In the genomic region with DNA sequence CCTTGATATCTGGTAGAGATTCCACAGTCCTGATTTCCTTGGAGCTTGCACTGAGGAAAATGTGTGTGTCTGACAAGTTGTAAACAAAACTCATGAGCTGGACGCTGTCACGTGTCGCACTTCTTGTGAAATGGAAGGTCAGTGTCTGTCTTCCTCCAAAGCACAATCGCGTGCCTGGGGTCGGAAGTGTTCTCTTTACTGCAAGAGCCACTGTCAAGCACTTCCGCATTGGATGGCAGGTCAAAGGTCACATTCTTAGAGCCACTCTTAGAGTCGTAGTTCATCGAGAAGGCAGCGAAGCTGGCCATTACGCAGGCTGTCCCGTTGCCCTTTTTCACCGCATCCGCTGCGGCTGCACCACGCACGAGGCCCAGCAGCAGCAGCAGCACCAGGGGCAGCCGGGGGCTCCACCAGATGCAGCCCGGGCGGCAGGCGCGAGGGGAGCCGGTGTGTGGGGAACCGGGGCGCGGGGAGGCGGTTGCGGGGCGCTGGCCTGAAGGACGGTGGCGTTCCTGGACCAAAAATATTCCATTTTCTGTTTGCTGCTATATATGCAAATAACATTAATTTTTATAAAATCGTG, we compare ENCODE assay signal across 1 cellular context.
TF ChIP-seq lines count a peak whose summit lies in the region.

No MANE protein-coding gene starts in this region.

TF ChIP-seq in GM23338, 12 proteins besides CTCF, POLR2A, EP300 and RAD21:
- no peak for TF ChIP-seq CREB1 (CRISPR knock-in tag; IDR thresholded peaks at IDR 0.05; ENCODE audit: low read depth)
- TF ChIP-seq STAT1 (IDR thresholded peaks at IDR 0.05; ENCODE audit: unreplicated experiment) = no peak
- TF ChIP-seq EZH2 (IDR thresholded peaks at IDR 0.05; ENCODE audit: low read depth, unreplicated experiment) = no peak
- no peak for TF ChIP-seq ZNF114 (CRISPR knock-in tag; IDR thresholded peaks at IDR 0.05)
- TF ChIP-seq EZH2phosphoT487 (IDR thresholded peaks at IDR 0.05; ENCODE audit: unreplicated experiment) = no peak
- TF ChIP-seq JUNB (IDR thresholded peaks at IDR 0.05; ENCODE audit: unreplicated experiment) = no peak
- TF ChIP-seq ZNF331 (CRISPR knock-in tag; IDR thresholded peaks at IDR 0.05; ENCODE audit: low read depth) = no peak
- TF ChIP-seq, protein P1, sequence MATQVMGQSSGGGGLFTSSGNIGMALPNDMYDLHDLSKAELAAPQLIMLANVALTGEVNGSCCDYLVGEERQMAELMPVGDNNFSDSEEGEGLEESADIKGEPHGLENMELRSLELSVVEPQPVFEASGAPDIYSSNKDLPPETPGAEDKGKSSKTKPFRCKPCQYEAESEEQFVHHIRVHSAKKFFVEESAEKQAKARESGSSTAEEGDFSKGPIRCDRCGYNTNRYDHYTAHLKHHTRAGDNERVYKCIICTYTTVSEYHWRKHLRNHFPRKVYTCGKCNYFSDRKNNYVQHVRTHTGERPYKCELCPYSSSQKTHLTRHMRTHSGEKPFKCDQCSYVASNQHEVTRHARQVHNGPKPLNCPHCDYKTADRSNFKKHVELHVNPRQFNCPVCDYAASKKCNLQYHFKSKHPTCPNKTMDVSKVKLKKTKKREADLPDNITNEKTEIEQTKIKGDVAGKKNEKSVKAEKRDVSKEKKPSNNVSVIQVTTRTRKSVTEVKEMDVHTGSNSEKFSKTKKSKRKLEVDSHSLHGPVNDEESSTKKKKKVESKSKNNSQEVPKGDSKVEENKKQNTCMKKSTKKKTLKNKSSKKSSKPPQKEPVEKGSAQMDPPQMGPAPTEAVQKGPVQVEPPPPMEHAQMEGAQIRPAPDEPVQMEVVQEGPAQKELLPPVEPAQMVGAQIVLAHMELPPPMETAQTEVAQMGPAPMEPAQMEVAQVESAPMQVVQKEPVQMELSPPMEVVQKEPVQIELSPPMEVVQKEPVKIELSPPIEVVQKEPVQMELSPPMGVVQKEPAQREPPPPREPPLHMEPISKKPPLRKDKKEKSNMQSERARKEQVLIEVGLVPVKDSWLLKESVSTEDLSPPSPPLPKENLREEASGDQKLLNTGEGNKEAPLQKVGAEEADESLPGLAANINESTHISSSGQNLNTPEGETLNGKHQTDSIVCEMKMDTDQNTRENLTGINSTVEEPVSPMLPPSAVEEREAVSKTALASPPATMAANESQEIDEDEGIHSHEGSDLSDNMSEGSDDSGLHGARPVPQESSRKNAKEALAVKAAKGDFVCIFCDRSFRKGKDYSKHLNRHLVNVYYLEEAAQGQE (IDR thresholded peaks at IDR 0.05; ENCODE audit: unreplicated experiment) = no peak
- TF ChIP-seq, protein P2, sequence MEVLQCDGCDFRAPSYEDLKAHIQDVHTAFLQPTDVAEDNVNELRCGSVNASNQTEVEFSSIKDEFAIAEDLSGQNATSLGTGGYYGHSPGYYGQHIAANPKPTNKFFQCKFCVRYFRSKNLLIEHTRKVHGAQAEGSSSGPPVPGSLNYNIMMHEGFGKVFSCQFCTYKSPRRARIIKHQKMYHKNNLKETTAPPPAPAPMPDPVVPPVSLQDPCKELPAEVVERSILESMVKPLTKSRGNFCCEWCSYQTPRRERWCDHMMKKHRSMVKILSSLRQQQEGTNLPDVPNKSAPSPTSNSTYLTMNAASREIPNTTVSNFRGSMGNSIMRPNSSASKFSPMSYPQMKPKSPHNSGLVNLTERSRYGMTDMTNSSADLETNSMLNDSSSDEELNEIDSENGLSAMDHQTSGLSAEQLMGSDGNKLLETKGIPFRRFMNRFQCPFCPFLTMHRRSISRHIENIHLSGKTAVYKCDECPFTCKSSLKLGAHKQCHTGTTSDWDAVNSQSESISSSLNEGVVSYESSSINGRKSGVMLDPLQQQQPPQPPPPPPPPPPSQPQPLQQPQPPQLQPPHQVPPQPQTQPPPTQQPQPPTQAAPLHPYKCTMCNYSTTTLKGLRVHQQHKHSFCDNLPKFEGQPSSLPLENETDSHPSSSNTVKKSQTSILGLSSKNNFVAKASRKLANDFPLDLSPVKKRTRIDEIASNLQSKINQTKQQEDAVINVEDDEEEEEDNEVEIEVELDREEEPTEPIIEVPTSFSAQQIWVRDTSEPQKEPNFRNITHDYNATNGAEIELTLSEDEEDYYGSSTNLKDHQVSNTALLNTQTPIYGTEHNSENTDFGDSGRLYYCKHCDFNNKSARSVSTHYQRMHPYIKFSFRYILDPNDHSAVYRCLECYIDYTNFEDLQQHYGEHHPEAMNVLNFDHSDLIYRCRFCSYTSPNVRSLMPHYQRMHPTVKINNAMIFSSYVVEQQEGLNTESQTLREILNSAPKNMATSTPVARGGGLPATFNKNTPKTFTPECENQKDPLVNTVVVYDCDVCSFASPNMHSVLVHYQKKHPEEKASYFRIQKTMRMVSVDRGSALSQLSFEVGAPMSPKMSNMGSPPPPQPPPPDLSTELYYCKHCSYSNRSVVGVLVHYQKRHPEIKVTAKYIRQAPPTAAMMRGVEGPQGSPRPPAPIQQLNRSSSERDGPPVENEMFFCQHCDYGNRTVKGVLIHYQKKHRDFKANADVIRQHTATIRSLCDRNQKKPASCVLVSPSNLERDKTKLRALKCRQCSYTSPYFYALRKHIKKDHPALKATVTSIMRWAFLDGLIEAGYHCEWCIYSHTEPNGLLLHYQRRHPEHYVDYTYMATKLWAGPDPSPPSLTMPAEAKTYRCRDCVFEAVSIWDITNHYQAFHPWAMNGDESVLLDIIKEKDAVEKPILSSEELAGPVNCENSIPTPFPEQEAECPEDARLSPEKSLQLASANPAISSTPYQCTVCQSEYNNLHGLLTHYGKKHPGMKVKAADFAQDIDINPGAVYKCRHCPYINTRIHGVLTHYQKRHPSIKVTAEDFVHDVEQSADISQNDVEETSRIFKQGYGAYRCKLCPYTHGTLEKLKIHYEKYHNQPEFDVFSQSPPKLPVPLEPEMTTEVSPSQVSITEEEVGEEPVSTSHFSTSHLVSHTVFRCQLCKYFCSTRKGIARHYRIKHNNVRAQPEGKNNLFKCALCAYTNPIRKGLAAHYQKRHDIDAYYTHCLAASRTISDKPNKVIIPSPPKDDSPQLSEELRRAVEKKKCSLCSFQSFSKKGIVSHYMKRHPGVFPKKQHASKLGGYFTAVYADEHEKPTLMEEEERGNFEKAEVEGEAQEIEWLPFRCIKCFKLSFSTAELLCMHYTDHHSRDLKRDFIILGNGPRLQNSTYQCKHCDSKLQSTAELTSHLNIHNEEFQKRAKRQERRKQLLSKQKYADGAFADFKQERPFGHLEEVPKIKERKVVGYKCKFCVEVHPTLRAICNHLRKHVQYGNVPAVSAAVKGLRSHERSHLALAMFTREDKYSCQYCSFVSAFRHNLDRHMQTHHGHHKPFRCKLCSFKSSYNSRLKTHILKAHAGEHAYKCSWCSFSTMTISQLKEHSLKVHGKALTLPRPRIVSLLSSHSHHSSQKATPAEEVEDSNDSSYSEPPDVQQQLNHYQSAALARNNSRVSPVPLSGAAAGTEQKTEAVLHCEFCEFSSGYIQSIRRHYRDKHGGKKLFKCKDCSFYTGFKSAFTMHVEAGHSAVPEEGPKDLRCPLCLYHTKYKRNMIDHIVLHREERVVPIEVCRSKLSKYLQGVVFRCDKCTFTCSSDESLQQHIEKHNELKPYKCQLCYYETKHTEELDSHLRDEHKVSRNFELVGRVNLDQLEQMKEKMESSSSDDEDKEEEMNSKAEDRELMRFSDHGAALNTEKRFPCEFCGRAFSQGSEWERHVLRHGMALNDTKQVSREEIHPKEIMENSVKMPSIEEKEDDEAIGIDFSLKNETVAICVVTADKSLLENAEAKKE (CRISPR knock-in tag; IDR thresholded peaks at IDR 0.05) = no peak
- no peak for TF ChIP-seq POLR2AphosphoS5 (IDR thresholded peaks at IDR 0.05; ENCODE audit: low read depth)
- no peak for TF ChIP-seq NANOG (IDR thresholded peaks at IDR 0.05; ENCODE audit: borderline replicate concordance)
- TF ChIP-seq, protein P3, sequence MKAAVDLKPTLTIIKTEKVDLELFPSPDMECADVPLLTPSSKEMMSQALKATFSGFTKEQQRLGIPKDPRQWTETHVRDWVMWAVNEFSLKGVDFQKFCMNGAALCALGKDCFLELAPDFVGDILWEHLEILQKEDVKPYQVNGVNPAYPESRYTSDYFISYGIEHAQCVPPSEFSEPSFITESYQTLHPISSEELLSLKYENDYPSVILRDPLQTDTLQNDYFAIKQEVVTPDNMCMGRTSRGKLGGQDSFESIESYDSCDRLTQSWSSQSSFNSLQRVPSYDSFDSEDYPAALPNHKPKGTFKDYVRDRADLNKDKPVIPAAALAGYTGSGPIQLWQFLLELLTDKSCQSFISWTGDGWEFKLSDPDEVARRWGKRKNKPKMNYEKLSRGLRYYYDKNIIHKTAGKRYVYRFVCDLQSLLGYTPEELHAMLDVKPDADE (IDR thresholded peaks at IDR 0.05) = no peak
